In genomic region chrX:65723706-65724105, GRCh38 we compare ENCODE assay signal across 2 cellular contexts.
TF ChIP-seq lines count a peak whose summit lies in the region.

No MANE protein-coding gene starts in this region.

TF ChIP-seq in A549, 52 proteins besides CTCF, POLR2A, EP300 and RAD21 (continued from another document):
- TF ChIP-seq USF2 (IDR thresholded peaks at IDR 0.05) (no peak), EHF (CRISPR knock-in tag; IDR thresholded peaks at IDR 0.05) (no peak), NR3C1 (IDR thresholded peaks at IDR 0.05) (no peak)

TF ChIP-seq in SK-N-SH, 30 proteins besides CTCF, POLR2A, EP300 and RAD21 (continued from another document):
- TF ChIP-seq ZBTB33 (IDR thresholded peaks at IDR 0.05; ENCODE audit: borderline replicate concordance, low read depth) (no peak), YY1 (IDR thresholded peaks at IDR 0.05; ENCODE audit: low read depth) (no peak), CHD2 (IDR thresholded peaks at IDR 0.05; ENCODE audit: low read length, partially characterized antibody) (no peak), POLR2AphosphoS5 (IDR thresholded peaks at IDR 0.05; ENCODE audit: low read depth, low read length) (no peak), FOXM1 (IDR thresholded peaks at IDR 0.05; ENCODE audit: low read depth) (no peak), EZH2phosphoT487 (IDR thresholded peaks at IDR 0.05; ENCODE audit: borderline replicate concordance, low read depth) (no peak), GABPA (IDR thresholded peaks at IDR 0.05; ENCODE audit: low read depth) (no peak), USF1 (IDR thresholded peaks at IDR 0.05; ENCODE audit: borderline replicate concordance, low read depth) (no peak)
